33 cellular contexts compared by ENCODE assay signal in genomic region chr9:113258282-113258681, GRCh38. TPM values are rescaled to one million over a fixed set of nuclear protein-coding genes. Genes with fewer than 3 reads are reported as not detected.
"Had no signal": no experiment of that assay in that cellular context is flagged by ENCODE, and none has a peak within 500 bp of the region (broad histone marks: within the 10 kb centered on the region; RNA-seq: fewer than 3 reads in every experiment).

No MANE protein-coding gene starts in this region.

- H3K27me3 ChIP-seq: esophagus squamous epithelium had no signal

- H3K9me3 Mint-ChIP-seq: activated B cell treated with CpG ODN at 0.5 μM for 24 hours; activated CD8-positive, alpha-beta T cell treated with anti-CD3 and anti-CD28 coated beads for 36 hours; activated T-cell treated with anti-CD3 and anti-CD28 coated beads, Interleukin-2, amount 50 U/mL, for 4 hours; activated T-helper 17 cell treated with anti-CD3 and anti-CD28 coated beads, Interleukin-2, amount 50 U/mL, for 72 hours; effector memory CD8-positive, alpha-beta T cell had no signal

- ATAC-seq: activated CD4-positive, CD25-positive, alpha-beta regulatory T cell treated with anti-CD3 and anti-CD28 coated beads, Interleukin-2, amount 50 U/mL, for 24 hours; activated CD8-positive, alpha-beta T cell treated with anti-CD3 and anti-CD28 coated beads for 36 hours; activated T-cell treated with anti-CD3 and anti-CD28 coated beads, Interleukin-2, amount 50 U/mL, for 4 hours; activated T-helper 17 cell treated with anti-CD3 and anti-CD28 coated beads, Interleukin-2, amount 50 U/mL, for 72 hours; effector memory CD8-positive, alpha-beta T cell had no signal

- H3K27ac ChIP-seq: epithelial cell of prostate, esophagus squamous epithelium, WERI-Rb-1 had no signal

- H3K4me1 Mint-ChIP-seq: activated B cell treated with CpG ODN at 0.5 μM for 24 hours; activated T-helper 17 cell treated with anti-CD3 and anti-CD28 coated beads, Interleukin-2, amount 50 U/mL, for 72 hours had no signal

- H3K27me3 Mint-ChIP-seq: activated B cell treated with CpG ODN at 0.5 μM for 24 hours; activated CD8-positive, alpha-beta T cell treated with anti-CD3 and anti-CD28 coated beads for 36 hours; activated naive CD8-positive, alpha-beta T cell; activated T-helper 17 cell treated with anti-CD3 and anti-CD28 coated beads, Interleukin-2, amount 50 U/mL, for 72 hours; effector memory CD8-positive, alpha-beta T cell had no signal

- H3K9me3 ChIP-seq: esophagus squamous epithelium had no signal

- H3K4me1 ChIP-seq: esophagus squamous epithelium had no signal

- DNase-seq: activated B cell treated with CpG ODN at 0.5 μM for 24 hours; activated CD4-positive, alpha-beta T cell treated with anti-CD3 and anti-CD28 coated beads for 48 hours; activated CD4-positive, alpha-beta T cell treated with anti-CD3 and anti-CD28 coated beads, Interleukin-2, amount 50 U/mL, for 1 hour; activated CD4-positive, alpha-beta T cell treated with anti-CD3 and anti-CD28 coated beads, Interleukin-2, amount 50 U/mL, for 48 hours; activated CD8-positive, alpha-beta memory T cell treated with anti-CD3 and anti-CD28 coated beads for 24 hours; activated CD8-positive, alpha-beta T cell treated with anti-CD3 and anti-CD28 coated beads for 36 hours; activated effector memory CD4-positive, alpha-beta T cell treated with Interleukin-2 at 50 U/mL for 16 hours; activated gamma-delta T cell treated with Interleukin-2 at 50 U/mL for 16 hours; activated naive CD4-positive, alpha-beta T cell treated with anti-CD3 and anti-CD28 coated beads, Interleukin-2, amount 50 U/mL, for 16 hours; activated naive CD4-positive, alpha-beta T cell treated with Interleukin-2 at 50 U/mL for 16 hours; activated T-cell treated with anti-CD3 and anti-CD28 coated beads, Interleukin-2, amount 50 U/mL, for 4 hours; amniotic stem cell; anterior cingulate cortex; caudate nucleus; cortex of kidney; dermis blood vessel endothelial cell; effector CD4-positive, alpha-beta T cell; effector memory CD8-positive, alpha-beta T cell; esophagus squamous epithelium; foreskin melanocyte; head of caudate nucleus; T-helper 1 cell; T-helper 2 cell; WERI-Rb-1 had no signal

- H3K4me3 ChIP-seq: esophagus squamous epithelium had no signal

- H3K4me3 Mint-ChIP-seq: activated B cell treated with CpG ODN at 0.5 μM for 24 hours; activated CD8-positive, alpha-beta T cell treated with anti-CD3 and anti-CD28 coated beads for 36 hours; activated naive CD8-positive, alpha-beta T cell; activated T-cell treated with anti-CD3 and anti-CD28 coated beads, Interleukin-2, amount 50 U/mL, for 4 hours; activated T-helper 17 cell treated with anti-CD3 and anti-CD28 coated beads, Interleukin-2, amount 50 U/mL, for 72 hours; effector memory CD8-positive, alpha-beta T cell had no signal

- H3K27ac Mint-ChIP-seq: activated B cell treated with CpG ODN at 0.5 μM for 24 hours; activated CD8-positive, alpha-beta T cell treated with anti-CD3 and anti-CD28 coated beads for 36 hours; activated naive CD8-positive, alpha-beta T cell; activated T-helper 17 cell treated with anti-CD3 and anti-CD28 coated beads, Interleukin-2, amount 50 U/mL, for 72 hours; effector memory CD8-positive, alpha-beta T cell had no signal

RNA-seq across cellular contexts. Expression of gene RNF183, which starts 44.9 kb away (rescaled TPM):
- total RNA-seq: activated B cell treated with CpG ODN at 0.5 μM for 24 hours, astrocyte, chondrocyte, dermis blood vessel endothelial cell, endothelial cell of umbilical vein, fibroblast of lung, fibroblast of villous mesenchyme had no signal
